ENCODE assay signal across 8 cellular contexts in the genomic region with DNA sequence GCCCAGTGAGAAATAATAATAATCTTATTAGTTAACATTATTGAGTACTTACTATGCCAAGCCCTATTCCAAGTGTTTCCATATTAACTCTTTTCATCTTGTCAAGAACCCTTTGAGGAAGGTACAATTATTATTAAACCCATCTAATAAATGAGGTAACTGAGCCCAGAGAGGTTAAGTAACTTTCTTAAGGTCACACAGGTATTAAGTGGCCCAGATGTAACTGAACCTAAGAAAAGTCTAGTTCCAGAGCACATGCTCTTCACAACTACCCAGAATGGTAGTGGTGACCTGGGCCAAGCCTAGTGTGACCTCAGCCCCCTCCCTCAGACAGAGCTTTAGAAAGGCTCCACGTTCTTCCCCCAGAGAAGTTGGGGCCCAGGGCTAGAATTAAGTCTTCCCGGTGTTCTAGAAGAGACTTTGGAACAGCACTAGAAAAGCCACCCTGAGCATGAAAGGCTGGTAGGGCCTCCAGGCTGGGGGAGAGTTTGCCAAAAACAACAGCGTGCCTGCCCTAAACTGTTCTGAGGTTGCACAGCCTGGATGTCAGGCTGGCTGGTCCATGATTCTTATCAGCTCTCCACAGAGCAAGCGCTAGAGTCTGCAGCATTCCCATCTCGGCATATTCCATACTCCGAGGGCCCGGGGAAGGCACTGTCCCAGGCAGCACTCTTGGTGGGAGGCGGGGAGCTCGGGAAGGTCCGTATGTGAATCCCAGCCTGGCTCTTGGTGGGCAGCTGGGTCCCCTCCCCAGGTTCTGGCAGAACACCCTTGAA. TPM values are rescaled to one million over a fixed set of nuclear protein-coding genes. Genes with fewer than 3 reads are reported as not detected.
A peak's percentile ranks its signal among the peaks of the same experiment; 100 is the strongest.
DNase-seq lines count a peak whose midpoint lies in the region; ATAC-seq and TF ChIP-seq lines count a peak whose summit lies in the region.

No MANE protein-coding gene starts in this region.

- no peak overlapping the region for H3K4ac ChIP-seq in neuronal stem cell (ENCODE audit: low read length)

- peak overlapping the region; percentile 96 for H2BK15ac ChIP-seq in neuronal stem cell (ENCODE audit: low read length)

- H2BK120ac ChIP-seq in neuronal stem cell (ENCODE audit: low read depth, low read length), result no peak overlapping the region

- WGBS in neuronal stem cell (ENCODE audit: extremely low coverage in 2 of 2, insufficient read length in 2 of 2, insufficient replicate concordance in 1 of 2), 2 donors, result no CpG with 5 or more reads among the region's 10 CpGs

- H3K4me1 ChIP-seq in neuronal stem cell (ENCODE audit: control insufficient read depth in 2 of 2, insufficient read depth in 1 of 2, low read depth in 1 of 2, low read length in 2 of 2), result peaks cover 11 to 18% of the 10 kb centered on the region in 2 donors

- H3K9ac ChIP-seq in neuronal stem cell (ENCODE audit: low read depth, low read length, poor library complexity), result no peak overlapping the region

- no peaks in the 10 kb centered on the region for H3K36me3 ChIP-seq in neuronal stem cell (replicated peaks in 1 of 2; ENCODE audit: control insufficient read depth in 2 of 2, insufficient read depth in 2 of 2, low read length in 2 of 2)

- H2AFZ ChIP-seq in neuronal stem cell (ENCODE audit: low read length), result peak overlapping the region; percentile 74

- no peak overlapping the region for H3K27ac ChIP-seq in CD4-positive, alpha-beta T cell (ENCODE audit: low read depth, low read length)
- H3K27ac ChIP-seq in dorsolateral prefrontal cortex (peak overlapping the region; percentile 27 to 100 (median 96)), neuronal stem cell (replicated peaks; ENCODE audit: low read length) (no peak overlapping the region)

- no peak overlapping the region for H3K23ac ChIP-seq in neuronal stem cell (ENCODE audit: low read depth, low read length, poor library complexity)

- H2BK5ac ChIP-seq in neuronal stem cell (ENCODE audit: low read length), result peak overlapping the region; percentile 9

- H3K4me3 Mint-ChIP-seq in CD4-positive, alpha-beta T cell, result no peak overlapping the region
- H3K4me3 Mint-ChIP-seq in natural killer cell treated with Interleukin-12 subunit alpha and Interleukin-12 subunit beta and Interleukin-15 and Interleukin-18, amount 100 ng/mL, for 72 hours, result no peak overlapping the region

- no peak overlapping the region for H3K14ac ChIP-seq in neuronal stem cell (ENCODE audit: low read length)

- H3K4me3 ChIP-seq in dorsolateral prefrontal cortex, result peak overlapping the region in 43 of 59 donors; percentile 1 to 57 (median 30)
- no peak overlapping the region for H3K4me3 ChIP-seq in neuronal stem cell (ENCODE audit: low read length in 2 of 2)

- peaks cover 4% of the 10 kb centered on the region for H3K9me3 Mint-ChIP-seq in CD4-positive, alpha-beta T cell
- no peaks in the 10 kb centered on the region for H3K9me3 Mint-ChIP-seq in natural killer cell treated with Interleukin-12 subunit alpha and Interleukin-12 subunit beta and Interleukin-15 and Interleukin-18, amount 100 ng/mL, for 72 hours

- no peaks in the 10 kb centered on the region for H3K27me3 Mint-ChIP-seq in CD4-positive, alpha-beta T cell
- H3K27me3 Mint-ChIP-seq in natural killer cell treated with Interleukin-12 subunit alpha and Interleukin-12 subunit beta and Interleukin-15 and Interleukin-18, amount 100 ng/mL, for 72 hours, result peaks cover 11% of the 10 kb centered on the region in 2 donors

- CTCF ChIA-PET in CD4-positive, alpha-beta T cell (lab: Charles Lee), result interaction anchor here (0.7 to 1.3 kb wide), 3 partner anchors 11 to 39 kb away, joined by 3 to 4 read pairs (median 3); no protein-coding TSS in a partner anchor

- no peak overlapping the region for H4K8ac ChIP-seq in neuronal stem cell (ENCODE audit: low read depth, low read length)

- POLR2A ChIA-PET in CD4-positive, alpha-beta T cell (lab: Charles Lee), result interaction anchor here (0.9 to 2.4 kb wide), 10 partner anchors 10 to 132 kb away, joined by 3 to 20 read pairs (median 3); partner anchors contain the start of gene CTDSP2

- H3K36me3 Mint-ChIP-seq in CD4-positive, alpha-beta T cell (ENCODE audit: low read depth), result peaks cover 6% of the 10 kb centered on the region
- H3K36me3 Mint-ChIP-seq in natural killer cell treated with Interleukin-12 subunit alpha and Interleukin-12 subunit beta and Interleukin-15 and Interleukin-18, amount 100 ng/mL, for 72 hours, result no peaks in the 10 kb centered on the region

- H3K27me3 ChIP-seq in CD4-positive, alpha-beta T cell (ENCODE audit: control insufficient read depth, insufficient read depth, low read length), result no peaks in the 10 kb centered on the region
- H3K27me3 ChIP-seq in dorsolateral prefrontal cortex, result no peaks in the 10 kb centered on the region
- H3K27me3 ChIP-seq in neuronal stem cell (ENCODE audit: control insufficient read depth in 3 of 3, insufficient read depth in 3 of 3, low read depth in 1 of 3, low read length in 3 of 3), result no peaks in the 10 kb centered on the region

- intact Hi-C loops in CD4-positive, alpha-beta T cell (cut with DNase I, micrococcal nuclease), result no loop called here
- intact Hi-C loops in dorsolateral prefrontal cortex (cut with DNase I), result loop anchor here in 1 of 2 donors (1.0 kb wide), 1 partner anchor 19 kb away; no protein-coding TSS in a partner anchor

- no peak overlapping the region for H3K4me2 ChIP-seq in neuronal stem cell (ENCODE audit: insufficient read depth, low read length, poor library complexity, severe bottlenecking)

- no peak for TF ChIP-seq CTCF in CD4-positive, alpha-beta T cell (IDR thresholded peaks at IDR 0.05)
- TF ChIP-seq CTCF in dorsolateral prefrontal cortex (IDR thresholded peaks at IDR 0.05 in 54 of 56, conservative IDR thresholded peaks at IDR 0.05 in 2 of 56; ENCODE audit: low read depth in 1 of 56, partially characterized antibody in 56 of 56), result peak in 1 of 56 donors; percentile 4

- no peaks in the 10 kb centered on the region for H3K79me1 ChIP-seq in neuronal stem cell (ENCODE audit: low read depth, low read length)

- H3K4me1 Mint-ChIP-seq in CD4-positive, alpha-beta T cell (ENCODE audit: low read depth), result peaks cover 13% of the 10 kb centered on the region
- peaks cover 0 to 3% of the 10 kb centered on the region in 2 donors for H3K4me1 Mint-ChIP-seq in natural killer cell treated with Interleukin-12 subunit alpha and Interleukin-12 subunit beta and Interleukin-15 and Interleukin-18, amount 100 ng/mL, for 72 hours (ENCODE audit: low read depth in 2 of 2)

- peak overlapping the region; percentile 68 for H3K27ac Mint-ChIP-seq in CD4-positive, alpha-beta T cell
- H3K27ac Mint-ChIP-seq in natural killer cell treated with Interleukin-12 subunit alpha and Interleukin-12 subunit beta and Interleukin-15 and Interleukin-18, amount 100 ng/mL, for 72 hours, result no peak overlapping the region

- peak overlapping the region; percentile 89 for H3K18ac ChIP-seq in neuronal stem cell (ENCODE audit: low read length)

- peak overlapping the region; percentile 63 for H2AK5ac ChIP-seq in neuronal stem cell (ENCODE audit: low read depth, low read length)

- H4K91ac ChIP-seq in neuronal stem cell (ENCODE audit: low read depth, low read length, poor library complexity), result no peak overlapping the region

- H3K9me3 ChIP-seq in CD4-positive, alpha-beta T cell (ENCODE audit: control insufficient read depth, low read length), result peaks cover 5% of the 10 kb centered on the region
- peaks cover 0 to 4% of the 10 kb centered on the region in 2 donors for H3K9me3 ChIP-seq in neuronal stem cell (replicated peaks in 1 of 2; ENCODE audit: control insufficient read depth in 2 of 2, insufficient read depth in 1 of 2, low read depth in 1 of 2, low read length in 2 of 2)

- ATAC-seq in CD4-positive, alpha-beta T cell (ENCODE audit: poor library complexity), result no peak
- ATAC-seq in HG03108 (IDR thresholded peaks at IDR 0.05; ENCODE audit: unreplicated experiment) (no peak), HG03354 (IDR thresholded peaks at IDR 0.05; ENCODE audit: poor library complexity, severe bottlenecking, unreplicated experiment) (no peak)
- ATAC-seq in natural killer cell treated with Interleukin-12 subunit alpha and Interleukin-12 subunit beta and Interleukin-15 and Interleukin-18, amount 100 ng/mL, for 72 hours, result no peak

- H2BK12ac ChIP-seq in neuronal stem cell (ENCODE audit: low read length), result peak overlapping the region; percentile 50

- no peak for DNase-seq in CD4-positive, alpha-beta T cell
- DNase-seq in M059J (ENCODE audit: low read depth) (peak; percentile 88), dorsolateral prefrontal cortex (peak in 1 of 10 donors; percentile 62), neuronal stem cell (ENCODE audit: low spot score) (no peak)
- DNase-seq in natural killer cell treated with Interleukin-12 subunit alpha and Interleukin-12 subunit beta and Interleukin-15 and Interleukin-18, amount 100 ng/mL, for 72 hours (ENCODE audit: low spot score), result no peak
- DNase-seq in NK-92 treated with Interleukin-12 subunit alpha and Interleukin-12 subunit beta, amount 100 ng/mL, for 24 hours (lab: John Stamatoyannopoulos, UW), result no peak

RNA-seq across cellular contexts. Expression of gene CTDSP2, which starts 41.3 kb away (rescaled TPM):
- 10 to 100 TPM; 86.2 to 86.4 TPM for total RNA-seq in CD4-positive, alpha-beta T cell
- 37.3 and 44.2 TPM in 2 replicates for total RNA-seq in M059J (2014; rRNA removed; shearing (Covaris generic))
- 100 to 1,000 TPM in 102 of 120 experiments, 10 to 100 TPM in 18; 77.9 to 209 (median 117) TPM for total RNA-seq in dorsolateral prefrontal cortex
- 72.5 TPM for polyA plus RNA-seq in neuronal stem cell (2013, experiment 1 of 2)
- 71.9 TPM for polyA plus RNA-seq in neuronal stem cell (2013, experiment 2 of 2)
- 10 to 100 TPM; 52.7 to 53.9 TPM for total RNA-seq in natural killer cell treated with Interleukin-12 subunit alpha and Interleukin-12 subunit beta and Interleukin-15 and Interleukin-18, amount 100 ng/mL, for 72 hours

RNA-seq across cellular contexts. Expression of gene ATP23, which starts 53.5 kb away (rescaled TPM):
- total RNA-seq in CD4-positive, alpha-beta T cell, result 1 to 10 TPM; 5.3 to 5.6 TPM
- total RNA-seq in M059J (2014; rRNA removed; shearing (Covaris generic)), result 20.7 and 24.8 TPM in 2 replicates
- total RNA-seq in dorsolateral prefrontal cortex, result 10 to 100 TPM in 4 of 120 experiments, 1 to 10 TPM in 116; 2.6 to 12.1 (median 5.8) TPM
- 4.0 TPM for polyA plus RNA-seq in neuronal stem cell (2013, experiment 1 of 2)
- polyA plus RNA-seq in neuronal stem cell (2013, experiment 2 of 2), result 4.3 TPM
- 10 to 100 TPM in 1 of 2 donors, 1 to 10 TPM in 1; 5.7 to 12.5 TPM for total RNA-seq in natural killer cell treated with Interleukin-12 subunit alpha and Interleukin-12 subunit beta and Interleukin-15 and Interleukin-18, amount 100 ng/mL, for 72 hours

Comparison
In these comparisons a context has a peak if more than half of its experiments do, and no peak if none do; other contexts are left out.
1. H3K27ac ChIP-seq: peak in dorsolateral prefrontal cortex (59 of 59); none in CD4-positive, alpha-beta T cell (single experiment) and neuronal stem cell (single experiment).
2. H3K4me3 ChIP-seq: peak in dorsolateral prefrontal cortex (43 of 59); none in neuronal stem cell (0 of 2).